In the genomic region with DNA sequence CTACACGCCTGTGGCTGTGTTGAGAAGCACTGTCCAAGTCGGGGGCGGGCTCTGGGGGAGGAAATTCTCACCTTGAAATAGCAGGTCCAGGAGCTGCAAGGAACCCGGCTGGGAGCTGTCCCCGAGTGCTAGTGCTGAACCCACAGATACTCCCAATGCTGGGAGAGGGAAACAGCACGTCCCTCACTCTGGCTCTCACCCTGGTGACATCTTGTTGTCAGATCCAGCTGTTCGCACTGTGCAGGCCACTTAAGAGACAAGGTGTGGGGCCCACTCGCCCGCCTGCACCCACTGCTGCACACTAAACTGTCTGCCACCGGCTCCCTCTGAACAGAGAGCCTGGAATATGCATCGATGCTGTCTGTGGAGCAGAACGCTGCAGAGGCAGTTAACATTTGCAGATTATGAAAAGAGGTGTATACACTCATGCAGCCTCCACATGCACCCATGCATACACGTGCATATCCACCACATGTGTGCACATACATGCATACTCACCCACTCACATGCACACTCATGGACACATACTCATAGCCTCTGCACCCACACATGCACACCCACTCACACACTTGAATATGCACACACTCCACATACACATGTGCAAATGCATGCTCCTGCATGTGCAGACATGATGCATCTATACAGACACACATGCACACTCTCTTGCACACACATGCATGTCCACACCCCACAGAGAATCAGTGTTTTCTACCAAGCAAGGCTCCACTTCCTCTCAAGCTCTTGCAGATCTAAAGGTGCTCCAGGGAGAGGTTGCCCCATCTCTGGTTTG, we compare ENCODE assay signal across 8 cellular contexts. TPM values are rescaled to one million over a fixed set of nuclear protein-coding genes. Genes with fewer than 3 reads are reported as not detected.
DNase-seq lines count a peak whose midpoint lies in the region; ATAC-seq and TF ChIP-seq lines count a peak whose summit lies in the region.

No MANE protein-coding gene starts in this region.

- no peak overlapping the region for H3K27ac ChIP-seq in neuronal stem cell (replicated peaks; ENCODE audit: low read length)

- TF ChIP-seq CTCF in endothelial cell (IDR thresholded peaks at IDR 0.05; ENCODE audit: unreplicated experiment) = no peak

- H4K91ac ChIP-seq in neuronal stem cell (ENCODE audit: low read depth, low read length, poor library complexity) = no peak overlapping the region

- WGBS in neuronal stem cell (ENCODE audit: extremely low coverage in 2 of 2, insufficient read length in 2 of 2, insufficient replicate concordance in 1 of 2), 2 donors = no CpG with 5 or more reads among the region's 13 CpGs

- DNase-seq in H7 (peak; percentile 93), T-cell (peak in 24 of 34 experiments; percentile 4 to 39 (median 20)), endothelial cell (ENCODE audit: low spot score) (peak; percentile 78), neuronal stem cell (ENCODE audit: low spot score) (peak; percentile 74), H4 (ENCODE audit: low spot score) (no peak), inferior parietal cortex (ENCODE audit: extremely low spot score) (no peak)

- H3K4me1 Mint-ChIP-seq in T-cell (no peaks in the 10 kb centered on the region), endothelial cell (ENCODE audit: unreplicated experiment) (no peaks in the 10 kb centered on the region)

- H3K9me3 ChIP-seq in neuronal stem cell (replicated peaks in 1 of 2; ENCODE audit: control insufficient read depth in 2 of 2, insufficient read depth in 1 of 2, low read depth in 1 of 2, low read length in 2 of 2) = peaks cover 0 to 2% of the 10 kb centered on the region in 2 donors

- H3K36me3 ChIP-seq in H7 (replicated peaks; ENCODE audit: control insufficient read depth, insufficient read depth, low read length) (no peaks in the 10 kb centered on the region; the same call in 1 of the 2 replicates), neuronal stem cell (replicated peaks in 1 of 2; ENCODE audit: control insufficient read depth in 2 of 2, insufficient read depth in 2 of 2, low read length in 2 of 2) (peaks cover 3 to 72% of the 10 kb centered on the region in 2 donors)

- no peak overlapping the region for H2BK12ac ChIP-seq in neuronal stem cell (ENCODE audit: low read length)

- POLR2A ChIA-PET in T-cell (lab: Charles Lee) = no interaction called here

- no peak overlapping the region for H4K8ac ChIP-seq in neuronal stem cell (ENCODE audit: low read depth, low read length)

- no peak overlapping the region for H2BK15ac ChIP-seq in neuronal stem cell (ENCODE audit: low read length)

- ATAC-seq in T-cell (replicated peaks in 1 of 4) = no peak
- ATAC-seq in HG03159 (IDR thresholded peaks at IDR 0.05; ENCODE audit: unreplicated experiment) = no peak
- no peak for ATAC-seq in HG02571 (IDR thresholded peaks at IDR 0.05; ENCODE audit: unreplicated experiment)

- peak overlapping the region; percentile 87 for H3K23ac ChIP-seq in neuronal stem cell (ENCODE audit: low read depth, low read length, poor library complexity)

- H3K9me3 Mint-ChIP-seq in T-cell = peaks cover 0 to 5% (median 0%) of the 10 kb centered on the region in 3 donors
- no peaks in the 10 kb centered on the region for H3K9me3 Mint-ChIP-seq in endothelial cell (ENCODE audit: unreplicated experiment)

- H3K4me3 ChIP-seq in H7 (ENCODE audit: insufficient read depth, low read depth, low read length) = no peak overlapping the region
- H3K4me3 ChIP-seq in neuronal stem cell (ENCODE audit: low read length in 2 of 2) = peak overlapping the region in 1 of 2 donors; percentile 0

- H3K27me3 ChIP-seq in H7 (ENCODE audit: control insufficient read depth, insufficient read depth, low read length) (no peaks in the 10 kb centered on the region), neuronal stem cell (ENCODE audit: control insufficient read depth in 3 of 3, insufficient read depth in 3 of 3, low read depth in 1 of 3, low read length in 3 of 3) (no peaks in the 10 kb centered on the region)

- CTCF ChIA-PET in T-cell (lab: Charles Lee) = no interaction called here

- H3K4me2 ChIP-seq in neuronal stem cell (ENCODE audit: insufficient read depth, low read length, poor library complexity, severe bottlenecking) = no peak overlapping the region

- H3K18ac ChIP-seq in neuronal stem cell (ENCODE audit: low read length) = no peak overlapping the region

- no peaks in the 10 kb centered on the region for H3K36me3 Mint-ChIP-seq in T-cell
- peaks cover 7% of the 10 kb centered on the region for H3K36me3 Mint-ChIP-seq in endothelial cell (ENCODE audit: low read depth, unreplicated experiment)

- H3K79me1 ChIP-seq in neuronal stem cell (ENCODE audit: low read depth, low read length) = no peaks in the 10 kb centered on the region

- H3K4ac ChIP-seq in neuronal stem cell (ENCODE audit: low read length) = no peak overlapping the region

- H3K27me3 Mint-ChIP-seq in T-cell (peaks cover 10 to 11% of the 10 kb centered on the region in 2 donors), endothelial cell (ENCODE audit: unreplicated experiment) (no peaks in the 10 kb centered on the region)

- peak overlapping the region; percentile 36 for H3K9ac ChIP-seq in neuronal stem cell (ENCODE audit: low read depth, low read length, poor library complexity)

- peaks cover 0 to 3% of the 10 kb centered on the region in 2 donors for H3K4me1 ChIP-seq in neuronal stem cell (ENCODE audit: control insufficient read depth in 2 of 2, insufficient read depth in 1 of 2, low read depth in 1 of 2, low read length in 2 of 2)

- H2BK120ac ChIP-seq in neuronal stem cell (ENCODE audit: low read depth, low read length) = no peak overlapping the region

- H3K27ac Mint-ChIP-seq in T-cell (no peak overlapping the region), endothelial cell (ENCODE audit: unreplicated experiment) (no peak overlapping the region)

- no peak overlapping the region for H2AFZ ChIP-seq in neuronal stem cell (ENCODE audit: low read length)

- H3K4me3 Mint-ChIP-seq in T-cell (no peak overlapping the region), endothelial cell (ENCODE audit: unreplicated experiment) (no peak overlapping the region)

- no peak overlapping the region for H2AK5ac ChIP-seq in neuronal stem cell (ENCODE audit: low read depth, low read length)

- no peak overlapping the region for H3K14ac ChIP-seq in neuronal stem cell (ENCODE audit: low read length)

- no peak overlapping the region for H2BK5ac ChIP-seq in neuronal stem cell (ENCODE audit: low read length)

RNA-seq across cellular contexts. Expression of a gene that starts 42.0 kb away (rescaled TPM):
- 3.7 and 4.2 TPM in 2 replicates for total RNA-seq in H7 (2014; rRNA removed; shearing (Covaris generic))
- total RNA-seq in T-cell = 1 to 10 TPM in 2 of 5 donors, under 1 TPM in 3; 0.15 to 2.4 (median 0.79) TPM
- total RNA-seq in endothelial cell (ENCODE audit: unreplicated experiment) = 6.2 TPM
- 5.6 TPM for polyA plus RNA-seq in neuronal stem cell (2013, experiment 1 of 2)
- 5.4 TPM for polyA plus RNA-seq in neuronal stem cell (2013, experiment 2 of 2)
- total RNA-seq in H4 (2014; rRNA removed; shearing (Covaris generic)) = 5.3 and 6.8 TPM in 2 replicates

Comparison
In these comparisons a context has a peak if more than half of its experiments do, and no peak if none do; other contexts are left out.
1. DNase-seq: peak in H7 (single experiment), T-cell (24 of 34), endothelial cell (single experiment) and neuronal stem cell (single experiment); none in H4 (single experiment) and inferior parietal cortex (single experiment).